1 cellular context compared by ENCODE assay signal in genomic region chr22:37904572-37905533, GRCh38.
TF ChIP-seq lines count a peak whose summit lies in the region.

No MANE protein-coding gene starts in this region.

TF ChIP-seq in HEK293, 187 proteins besides CTCF, POLR2A, EP300 and RAD21 (continued from another document and continues in another):
- TF ChIP-seq ZNF513 (tag by site-specific recombination; IDR thresholded peaks at IDR 0.05) = peak; percentile 79
- TF ChIP-seq EGR2 (tag by site-specific recombination; IDR thresholded peaks at IDR 0.05; ENCODE audit: low read depth) = peak; percentile 67
- peak; percentile 89 for TF ChIP-seq ZNF692 (tag by site-specific recombination; IDR thresholded peaks at IDR 0.05)
- TF ChIP-seq ZNF544 (tag by site-specific recombination; IDR thresholded peaks at IDR 0.05) = no peak
- no peak for TF ChIP-seq ZNF157 (tag by site-specific recombination; IDR thresholded peaks at IDR 0.05)
- peak; percentile 78 for TF ChIP-seq KLF8 (tag by site-specific recombination; IDR thresholded peaks at IDR 0.05)
- no peak for TF ChIP-seq REPIN1 (tag by site-specific recombination; IDR thresholded peaks at IDR 0.05; ENCODE audit: low read depth)
- peak; percentile 83 for TF ChIP-seq ZBTB10 (tag by site-specific recombination; IDR thresholded peaks at IDR 0.05)
- TF ChIP-seq ZBTB26 (tag by site-specific recombination; optimal IDR thresholded peaks at IDR 0.05) = no peak
- peak; percentile 79 for TF ChIP-seq KLF16 (tag by site-specific recombination; IDR thresholded peaks at IDR 0.05)
- no peak for TF ChIP-seq ZFP3 (tag by site-specific recombination; IDR thresholded peaks at IDR 0.05; ENCODE audit: low read depth)
- TF ChIP-seq ZBTB20 (tag by site-specific recombination; IDR thresholded peaks at IDR 0.05) = peak; percentile 91
- peak; percentile 74 for TF ChIP-seq WT1 (tag by site-specific recombination; IDR thresholded peaks at IDR 0.05)
- TF ChIP-seq ZNF335 (tag by site-specific recombination; conservative IDR thresholded peaks at IDR 0.05) = peak; percentile 81
- TF ChIP-seq ZBTB48 (tag by site-specific recombination; IDR thresholded peaks at IDR 0.05) = peak; percentile 95
- TF ChIP-seq ZIC2 (tag by site-specific recombination; IDR thresholded peaks at IDR 0.05) = no peak
- no peak for TF ChIP-seq AEBP2 (tag by site-specific recombination; IDR thresholded peaks at IDR 0.05; ENCODE audit: borderline replicate concordance)
- TF ChIP-seq SCRT1 (tag by site-specific recombination; IDR thresholded peaks at IDR 0.05; ENCODE audit: borderline replicate concordance) = no peak
- TF ChIP-seq ZNF473 (tag by site-specific recombination; IDR thresholded peaks at IDR 0.05) = no peak
- no peak; the same call in none of the 2 replicates for TF ChIP-seq ZSCAN4 (tag by site-specific recombination; IDR thresholded peaks at IDR 0.05)
- peak; percentile 93 for TF ChIP-seq ZNF24 (tag by site-specific recombination; IDR thresholded peaks at IDR 0.05)
- TF ChIP-seq ZNF184 (tag by site-specific recombination; IDR thresholded peaks at IDR 0.05) = 0 out of 2 replicates have a peak, but pooled peaks have one; percentile 72
- no peak for TF ChIP-seq REST (tag by site-specific recombination; IDR thresholded peaks at IDR 0.05)
- TF ChIP-seq ZNF280D (tag by site-specific recombination; IDR thresholded peaks at IDR 0.05) = no peak
- peak; percentile 97 for TF ChIP-seq ZNF324 (tag by site-specific recombination; IDR thresholded peaks at IDR 0.05)
- TF ChIP-seq ZNF843 (tag by site-specific recombination; IDR thresholded peaks at IDR 0.05) = no peak
- peak; percentile 86 for TF ChIP-seq TRIM28 (IDR thresholded peaks at IDR 0.05; ENCODE audit: borderline replicate concordance, low read length)
- peak; percentile 33 for TF ChIP-seq SP3 (tag by site-specific recombination; IDR thresholded peaks at IDR 0.05)
- peak; percentile 94 for TF ChIP-seq IKZF3 (tag by site-specific recombination; IDR thresholded peaks at IDR 0.05)
- TF ChIP-seq ZBTB44 (tag by site-specific recombination; IDR thresholded peaks at IDR 0.05) = peak; percentile 98
- TF ChIP-seq PRDM4 (tag by site-specific recombination; IDR thresholded peaks at IDR 0.05) = peak; percentile 57
- 0 out of 2 replicates have a peak, but pooled peaks have one; percentile 44 for TF ChIP-seq ZNF600 (tag by site-specific recombination; IDR thresholded peaks at IDR 0.05)
- TF ChIP-seq ZNF26 (tag by site-specific recombination; IDR thresholded peaks at IDR 0.05) = no peak
- TF ChIP-seq ZFP69B (tag by site-specific recombination; IDR thresholded peaks at IDR 0.05) = peak; percentile 83
